In genomic region chr5:65086234-65086886, GRCh38 we compare ENCODE assay signal across 20 cellular contexts.
DNase-seq lines count a peak whose midpoint lies in the region; ATAC-seq, FAIRE-seq and TF ChIP-seq lines count a peak whose summit lies in the region.
"Had no signal": no experiment of that assay in that cellular context is flagged by ENCODE, and none has a peak within 500 bp of the region (broad histone marks: within the 10 kb centered on the region; RNA-seq: fewer than 3 reads in every experiment).

No MANE protein-coding gene starts in this region.

- no peak overlapping the region for H3K27ac ChIP-seq in spleen
- no peak overlapping the region for H3K27ac ChIP-seq in uterus
- H3K27ac ChIP-seq: cardiac muscle cell, upper lobe of right lung, WERI-Rb-1 had no signal

- in situ Hi-C loops in KBM-7 (cut with MboI; ENCODE audit: low pct_unique_long_range_greater_than_20kb, low sequenced_read_pairs) = loop anchor here (25.0 kb wide), 1 partner anchor 401 kb away; the partner anchor contains the start of gene ADAMTS6

- intact Hi-C loops in spleen (cut with DNase I; ENCODE audit: low total_unique reads) = no loop called here
- intact Hi-C loops in uterus (cut with DNase I; ENCODE audit: low total_unique reads) = no loop called here

- DNase-seq in COLO668 (lab: John Stamatoyannopoulos, UW; ENCODE audit: unreplicated experiment) (peak; percentile 8), foreskin melanocyte (peak; percentile 77), spleen (no peak), uterus (no peak), NCI-H510A treated with DMSO at 0.1 percent for 48 hours (lab: John Stamatoyannopoulos, UW) (no peak), KBM-7 (no peak)
- DNase-seq: activated CD8-positive, alpha-beta T cell treated with anti-CD3 and anti-CD28 coated beads for 36 hours; activated naive CD8-positive, alpha-beta T cell treated with anti-CD3 and anti-CD28 coated beads for 36 hours; activated T-cell treated with anti-CD3 and anti-CD28 coated beads, Interleukin-2, amount 50 U/mL, for 48 hours; hypothalamus; MV-4-11; NCI-H2107; NCI-H526 treated with DMSO at 0.1 percent for 48 hours; stimulated activated naive CD4-positive, alpha-beta T cell treated with Interleukin-2 at 50 U/mL for 16 hours; upper lobe of right lung; WERI-Rb-1 had no signal

- H3K4me1 ChIP-seq in spleen (no peaks in the 10 kb centered on the region), uterus (no peaks in the 10 kb centered on the region)
- H3K4me1 ChIP-seq: upper lobe of right lung had no signal

- 76 to 93% (median 91%) methylated on average over 3 of the region's 3 CpGs for WGBS in spleen, 5 donors

- H3K4me3 ChIP-seq in spleen = no peak overlapping the region
- no peak overlapping the region for H3K4me3 ChIP-seq in uterus
- H3K4me3 ChIP-seq: cardiac muscle cell, upper lobe of right lung had no signal

- H3K36me3 ChIP-seq in spleen = no peaks in the 10 kb centered on the region
- no peaks in the 10 kb centered on the region for H3K36me3 ChIP-seq in uterus
- H3K36me3 ChIP-seq: cardiac muscle cell, upper lobe of right lung, WERI-Rb-1 had no signal

- TF ChIP-seq POLR2A in spleen (IDR thresholded peaks at IDR 0.05) = no peak
- no peak for TF ChIP-seq POLR2A in uterus (IDR thresholded peaks at IDR 0.05)

- H3K9me3 ChIP-seq in spleen (peaks cover 0 to 5% (median 1%) of the 10 kb centered on the region in 8 donors), uterus (no peaks in the 10 kb centered on the region)
- H3K9me3 ChIP-seq: upper lobe of right lung had no signal

- peak; percentile 93 for FAIRE-seq in TTC549 (lab: Jason Lieb, UNC)
- FAIRE-seq: RCC 7860 had no signal

- peak; percentile 45 for ATAC-seq in HG02610 (IDR thresholded peaks at IDR 0.05; ENCODE audit: unreplicated experiment)
- ATAC-seq: activated CD8-positive, alpha-beta T cell treated with anti-CD3 and anti-CD28 coated beads for 36 hours; upper lobe of right lung had no signal

- no peak for TF ChIP-seq CTCF in spleen (IDR thresholded peaks at IDR 0.05 in 8 of 11, conservative IDR thresholded peaks at IDR 0.05 in 3 of 11)
- TF ChIP-seq CTCF in uterus (IDR thresholded peaks at IDR 0.05) = no peak

- no peaks in the 10 kb centered on the region for H3K27me3 ChIP-seq in spleen (replicated peaks in 1 of 7)
- no peaks in the 10 kb centered on the region for H3K27me3 ChIP-seq in uterus
- H3K27me3 ChIP-seq: cardiac muscle cell, upper lobe of right lung had no signal

Comparison
In these comparisons a context has a peak if more than half of its experiments do, and no peak if none do; other contexts are left out.
1. DNase-seq: peak in COLO668 (single experiment) and foreskin melanocyte (single experiment); none in spleen (single experiment), uterus (0 of 2), NCI-H510A treated with DMSO at 0.1 percent for 48 hours (single experiment) and KBM-7 (single experiment).